10 cellular contexts compared by ENCODE assay signal in the genomic region with DNA sequence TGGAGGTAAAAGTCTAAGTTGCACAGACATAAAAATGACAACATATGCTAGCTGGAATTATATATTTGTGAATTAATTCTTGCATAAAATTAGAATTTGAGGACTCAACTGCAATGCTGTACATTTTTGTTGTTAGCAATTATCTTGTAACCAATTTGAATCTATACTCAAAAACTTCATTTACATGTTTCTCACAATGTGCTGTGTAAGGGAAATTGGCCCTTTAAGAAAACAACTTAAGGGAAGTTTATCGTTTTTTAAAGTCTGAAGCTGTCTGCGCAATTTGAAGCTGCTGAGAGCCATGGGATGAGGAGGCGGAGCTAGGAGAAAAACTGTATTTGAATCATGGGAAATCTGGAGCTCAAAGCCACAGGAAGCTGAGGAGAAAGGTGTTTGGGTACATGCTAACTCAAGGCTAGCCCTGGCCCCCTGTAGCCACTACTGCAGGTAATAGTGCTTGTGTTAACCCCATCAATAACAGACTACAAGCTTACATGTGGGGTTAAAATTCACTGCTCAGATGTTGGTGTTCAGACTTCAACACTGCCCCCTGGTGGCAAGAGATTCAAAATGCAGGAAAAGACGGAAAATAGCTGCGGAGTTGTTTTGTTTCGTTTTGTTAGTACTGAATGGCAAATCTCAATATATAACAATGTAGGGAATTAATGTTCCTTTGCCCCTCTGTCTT.
A peak's percentile ranks its signal among the peaks of the same experiment; 100 is the strongest.
DNase-seq lines count a peak whose midpoint lies in the region; TF ChIP-seq lines count a peak whose summit lies in the region.
"Had no signal": no experiment of that assay in that cellular context is flagged by ENCODE, and none has a peak within 500 bp of the region (broad histone marks: within the 10 kb centered on the region; RNA-seq: fewer than 3 reads in every experiment).

No MANE protein-coding gene starts in this region.

- no peak overlapping the region for H3K27ac ChIP-seq in neural progenitor cell

- no peak overlapping the region for H3K4me2 ChIP-seq in neural progenitor cell

- H3K27me3 Mint-ChIP-seq in chondrocyte (ENCODE audit: low read depth): peaks cover 10% of the 10 kb centered on the region
- H3K27me3 Mint-ChIP-seq in neural progenitor cell (ENCODE audit: insufficient read depth, low read depth): peaks cover 6% of the 10 kb centered on the region

- no peak overlapping the region for H3K4me3 ChIP-seq in neural progenitor cell

- no peaks in the 10 kb centered on the region for H3K4me1 Mint-ChIP-seq in chondrocyte (ENCODE audit: low read depth)
- no peaks in the 10 kb centered on the region for H3K4me1 Mint-ChIP-seq in neural progenitor cell

- H3K79me2 ChIP-seq in neural progenitor cell (ENCODE audit: low read depth): no peaks in the 10 kb centered on the region

- H3F3A ChIP-seq in neural progenitor cell (ENCODE audit: low read depth): no peaks in the 10 kb centered on the region

- no peaks in the 10 kb centered on the region for H4K20me1 ChIP-seq in neural progenitor cell (ENCODE audit: low read depth)

- no peak overlapping the region for H3K4me3 Mint-ChIP-seq in chondrocyte (ENCODE audit: unreplicated experiment)
- no peak overlapping the region for H3K4me3 Mint-ChIP-seq in neural progenitor cell

- no peak overlapping the region for H2AFZ ChIP-seq in neural progenitor cell (replicated peaks)

- no peaks in the 10 kb centered on the region for H3K9me3 ChIP-seq in neural progenitor cell (ENCODE audit: low read depth)

- CTCF ChIA-PET in HEK293T (lab: Yijun Ruan, JAX): no interaction called here

- no peak overlapping the region for H3K9ac ChIP-seq in neural progenitor cell

- H3K9me3 Mint-ChIP-seq in chondrocyte (ENCODE audit: low read depth): peaks cover 19% of the 10 kb centered on the region
- H3K9me3 Mint-ChIP-seq in neural progenitor cell: peaks cover 20% of the 10 kb centered on the region

- DNase-seq in ELF-1 (ENCODE audit: low read depth, low spot score) (peak; percentile 70), KG1 (lab: John Stamatoyannopoulos, UW) (peak; percentile 15), chondrocyte (ENCODE audit: low spot score) (no peak), neural progenitor cell (ENCODE audit: low spot score) (no peak), COLO668 (lab: John Stamatoyannopoulos, UW; ENCODE audit: unreplicated experiment) (no peak), hippocampal formation (lab: John Stamatoyannopoulos, UW) (no peak), HEK293T (ENCODE audit: extremely low spot score) (no peak)
- DNase-seq: effector CD8-positive, alpha-beta T cell; NCI-H1092 treated with DMSO at 0.1 percent for 48 hours; Right ventricle myocardium superior had no signal

- H3K4me1 ChIP-seq in neural progenitor cell: no peaks in the 10 kb centered on the region

- TF ChIP-seq CTCF in chondrocyte (IDR thresholded peaks at IDR 0.05) (peak; percentile 69), neural progenitor cell (IDR thresholded peaks at IDR 0.05) (peak; percentile 67)

- H3K27me3 ChIP-seq in neural progenitor cell: no peaks in the 10 kb centered on the region

- H3K36me3 Mint-ChIP-seq in chondrocyte (ENCODE audit: low read depth) (peaks cover 1% of the 10 kb centered on the region), neural progenitor cell (no peaks in the 10 kb centered on the region)

- H3K27ac Mint-ChIP-seq in chondrocyte (ENCODE audit: unreplicated experiment) (no peak overlapping the region), neural progenitor cell (no peak overlapping the region)

- no peaks in the 10 kb centered on the region for H3K36me3 ChIP-seq in neural progenitor cell

- POLR2A ChIA-PET in HEK293T (lab: Yijun Ruan, JAX): no interaction called here

TF ChIP-seq in HEK293T, 16 proteins besides CTCF, POLR2A, EP300 and RAD21:
- TF ChIP-seq BHLHE40 (IDR thresholded peaks at IDR 0.05; ENCODE audit: borderline replicate concordance) (no peak), CTBP1 (IDR thresholded peaks at IDR 0.05; ENCODE audit: borderline replicate concordance) (no peak), NFRKB (IDR thresholded peaks at IDR 0.05) (no peak), SP1 (IDR thresholded peaks at IDR 0.05) (no peak), FOXA1 (IDR thresholded peaks at IDR 0.05) (no peak), SUZ12 (IDR thresholded peaks at IDR 0.05) (no peak), ELF4 (IDR thresholded peaks at IDR 0.05) (no peak), L3MBTL2 (conservative IDR thresholded peaks at IDR 0.05) (no peak), ZNF384 (IDR thresholded peaks at IDR 0.05) (no peak), FOXK2 (IDR thresholded peaks at IDR 0.05) (no peak), HDGF (IDR thresholded peaks at IDR 0.05; ENCODE audit: borderline replicate concordance) (no peak), FOXM1 (IDR thresholded peaks at IDR 0.05; ENCODE audit: borderline replicate concordance) (no peak), LEF1 (IDR thresholded peaks at IDR 0.05; ENCODE audit: borderline replicate concordance) (no peak), TARDBP (IDR thresholded peaks at IDR 0.05) (no peak)
- TF ChIP-seq, protein P1, sequence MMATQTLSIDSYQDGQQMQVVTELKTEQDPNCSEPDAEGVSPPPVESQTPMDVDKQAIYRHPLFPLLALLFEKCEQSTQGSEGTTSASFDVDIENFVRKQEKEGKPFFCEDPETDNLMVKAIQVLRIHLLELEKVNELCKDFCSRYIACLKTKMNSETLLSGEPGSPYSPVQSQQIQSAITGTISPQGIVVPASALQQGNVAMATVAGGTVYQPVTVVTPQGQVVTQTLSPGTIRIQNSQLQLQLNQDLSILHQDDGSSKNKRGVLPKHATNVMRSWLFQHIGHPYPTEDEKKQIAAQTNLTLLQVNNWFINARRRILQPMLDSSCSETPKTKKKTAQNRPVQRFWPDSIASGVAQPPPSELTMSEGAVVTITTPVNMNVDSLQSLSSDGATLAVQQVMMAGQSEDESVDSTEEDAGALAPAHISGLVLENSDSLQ (IDR thresholded peaks at IDR 0.05): no peak

Comparison
In these comparisons a context has a peak if more than half of its experiments do, and no peak if none do; other contexts are left out.
1. DNase-seq: peak in ELF-1 (single experiment) and KG1 (single experiment); none in chondrocyte (single experiment), neural progenitor cell (single experiment), COLO668 (single experiment), hippocampal formation (0 of 2) and HEK293T (single experiment).